ENCODE assay signal across 1 cellular context in the genomic region with DNA sequence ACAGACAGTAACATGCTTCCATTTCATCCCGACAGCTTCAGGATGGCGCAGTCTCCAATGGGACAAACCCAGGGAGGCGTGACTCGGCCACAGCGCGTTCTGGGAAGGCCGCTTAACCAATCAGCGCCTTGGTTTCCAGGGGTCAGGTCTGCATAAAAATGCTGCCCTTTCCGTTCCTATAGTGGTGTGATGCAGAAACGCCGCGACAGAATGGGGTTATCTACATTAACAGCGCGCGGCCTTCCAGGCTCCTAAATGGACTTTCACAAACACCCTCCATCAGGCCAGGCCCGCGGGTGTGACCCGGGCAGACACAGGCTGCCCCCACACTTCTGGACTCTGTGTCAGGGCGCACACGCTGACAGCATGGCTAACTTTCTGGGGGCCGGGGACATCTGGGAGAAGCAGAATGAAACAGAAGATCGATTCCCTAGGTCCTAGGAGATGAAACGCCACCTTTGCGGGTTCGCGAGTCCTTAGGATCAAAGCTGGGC.
TF ChIP-seq lines count a peak whose summit lies in the region.

No MANE protein-coding gene starts in this region.

TF ChIP-seq in HepG2, 621 proteins besides CTCF, POLR2A, EP300 and RAD21 (continued from another document and continues in another):
- TF ChIP-seq, protein P1, sequence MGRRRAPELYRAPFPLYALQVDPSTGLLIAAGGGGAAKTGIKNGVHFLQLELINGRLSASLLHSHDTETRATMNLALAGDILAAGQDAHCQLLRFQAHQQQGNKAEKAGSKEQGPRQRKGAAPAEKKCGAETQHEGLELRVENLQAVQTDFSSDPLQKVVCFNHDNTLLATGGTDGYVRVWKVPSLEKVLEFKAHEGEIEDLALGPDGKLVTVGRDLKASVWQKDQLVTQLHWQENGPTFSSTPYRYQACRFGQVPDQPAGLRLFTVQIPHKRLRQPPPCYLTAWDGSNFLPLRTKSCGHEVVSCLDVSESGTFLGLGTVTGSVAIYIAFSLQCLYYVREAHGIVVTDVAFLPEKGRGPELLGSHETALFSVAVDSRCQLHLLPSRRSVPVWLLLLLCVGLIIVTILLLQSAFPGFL (CRISPR knock-in tag; IDR thresholded peaks at IDR 0.05), result no peak
- 0 out of 2 replicates have a peak, but pooled peaks have one; percentile 10 for TF ChIP-seq ZNF354B (CRISPR knock-in tag; IDR thresholded peaks at IDR 0.05)
- no peak for TF ChIP-seq SOX6 (IDR thresholded peaks at IDR 0.05)
- TF ChIP-seq SOX6 (CRISPR knock-in tag; IDR thresholded peaks at IDR 0.05), result no peak; the same call in 1 of the 2 replicates
- TF ChIP-seq ZNF30 (CRISPR knock-in tag; IDR thresholded peaks at IDR 0.05), result no peak
- peak; percentile 75 for TF ChIP-seq KAT8 (CRISPR knock-in tag; IDR thresholded peaks at IDR 0.05)
- no peak for TF ChIP-seq SRF (IDR thresholded peaks at IDR 0.05; ENCODE audit: low read depth, low read length)
- TF ChIP-seq, protein P2, sequence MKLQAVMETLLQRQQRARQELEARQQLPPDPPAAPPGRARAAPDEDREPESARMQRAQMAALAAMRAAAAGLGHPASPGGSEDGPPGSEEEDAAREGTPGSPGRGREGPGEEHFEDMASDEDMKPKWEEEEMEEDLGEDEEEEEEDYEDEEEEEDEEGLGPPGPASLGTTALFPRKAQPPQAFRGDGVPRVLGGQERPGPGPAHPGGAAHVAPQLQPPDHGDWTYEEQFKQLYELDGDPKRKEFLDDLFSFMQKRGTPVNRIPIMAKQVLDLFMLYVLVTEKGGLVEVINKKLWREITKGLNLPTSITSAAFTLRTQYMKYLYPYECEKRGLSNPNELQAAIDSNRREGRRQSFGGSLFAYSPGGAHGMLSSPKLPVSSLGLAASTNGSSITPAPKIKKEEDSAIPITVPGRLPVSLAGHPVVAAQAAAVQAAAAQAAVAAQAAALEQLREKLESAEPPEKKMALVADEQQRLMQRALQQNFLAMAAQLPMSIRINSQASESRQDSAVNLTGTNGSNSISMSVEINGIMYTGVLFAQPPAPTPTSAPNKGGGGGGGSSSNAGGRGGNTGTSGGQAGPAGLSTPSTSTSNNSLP (IDR thresholded peaks at IDR 0.05; ENCODE audit: low read depth, low read length), result 0 out of 2 replicates have a peak, but pooled peaks have one; percentile 14
- TF ChIP-seq AGO2 (optimal IDR thresholded peaks at IDR 0.05; ENCODE audit: low read depth, low read length), result no peak
- TF ChIP-seq ZNF572 (CRISPR knock-in tag; IDR thresholded peaks at IDR 0.05), result no peak
- TF ChIP-seq MXD4 (CRISPR knock-in tag; IDR thresholded peaks at IDR 0.05), result no peak
- TF ChIP-seq ZFYVE20 (CRISPR knock-in tag; IDR thresholded peaks at IDR 0.05; ENCODE audit: borderline replicate concordance, low read depth), result no peak
- no peak for TF ChIP-seq ZNF782 (CRISPR knock-in tag; IDR thresholded peaks at IDR 0.05; ENCODE audit: borderline replicate concordance)
- TF ChIP-seq, protein P3, sequence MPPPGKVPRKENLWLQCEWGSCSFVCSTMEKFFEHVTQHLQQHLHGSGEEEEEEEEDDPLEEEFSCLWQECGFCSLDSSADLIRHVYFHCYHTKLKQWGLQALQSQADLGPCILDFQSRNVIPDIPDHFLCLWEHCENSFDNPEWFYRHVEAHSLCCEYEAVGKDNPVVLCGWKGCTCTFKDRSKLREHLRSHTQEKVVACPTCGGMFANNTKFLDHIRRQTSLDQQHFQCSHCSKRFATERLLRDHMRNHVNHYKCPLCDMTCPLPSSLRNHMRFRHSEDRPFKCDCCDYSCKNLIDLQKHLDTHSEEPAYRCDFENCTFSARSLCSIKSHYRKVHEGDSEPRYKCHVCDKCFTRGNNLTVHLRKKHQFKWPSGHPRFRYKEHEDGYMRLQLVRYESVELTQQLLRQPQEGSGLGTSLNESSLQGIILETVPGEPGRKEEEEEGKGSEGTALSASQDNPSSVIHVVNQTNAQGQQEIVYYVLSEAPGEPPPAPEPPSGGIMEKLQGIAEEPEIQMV (CRISPR knock-in tag; IDR thresholded peaks at IDR 0.05; ENCODE audit: low read depth), result 0 out of 2 replicates have a peak, but pooled peaks have one; percentile 28
- no peak for TF ChIP-seq CHCHD3 (CRISPR knock-in tag; IDR thresholded peaks at IDR 0.05)
- no peak for TF ChIP-seq NAIF1 (CRISPR knock-in tag; IDR thresholded peaks at IDR 0.05; ENCODE audit: borderline replicate concordance)
- TF ChIP-seq ZNF703 (CRISPR knock-in tag; IDR thresholded peaks at IDR 0.05; ENCODE audit: borderline replicate concordance), result no peak
- TF ChIP-seq ZNF24 (IDR thresholded peaks at IDR 0.05), result no peak
- no peak for TF ChIP-seq TCF7 (IDR thresholded peaks at IDR 0.05; ENCODE audit: low read depth)
- TF ChIP-seq SKI (IDR thresholded peaks at IDR 0.05; ENCODE audit: partially characterized antibody), result no peak
- no peak for TF ChIP-seq SIN3B (IDR thresholded peaks at IDR 0.05; ENCODE audit: low read length)
- TF ChIP-seq, protein P4, sequence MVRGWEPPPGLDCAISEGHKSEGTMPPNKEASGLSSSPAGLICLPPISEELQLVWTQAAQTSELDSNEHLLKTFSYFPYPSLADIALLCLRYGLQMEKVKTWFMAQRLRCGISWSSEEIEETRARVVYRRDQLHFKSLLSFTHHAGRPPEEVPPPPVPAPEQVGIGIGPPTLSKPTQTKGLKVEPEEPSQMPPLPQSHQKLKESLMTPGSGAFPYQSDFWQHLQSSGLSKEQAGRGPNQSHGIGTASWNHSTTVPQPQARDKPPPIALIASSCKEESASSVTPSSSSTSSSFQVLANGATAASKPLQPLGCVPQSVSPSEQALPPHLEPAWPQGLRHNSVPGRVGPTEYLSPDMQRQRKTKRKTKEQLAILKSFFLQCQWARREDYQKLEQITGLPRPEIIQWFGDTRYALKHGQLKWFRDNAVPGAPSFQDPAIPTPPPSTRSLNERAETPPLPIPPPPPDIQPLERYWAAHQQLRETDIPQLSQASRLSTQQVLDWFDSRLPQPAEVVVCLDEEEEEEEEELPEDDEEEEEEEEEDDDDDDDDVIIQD (CRISPR knock-in tag; IDR thresholded peaks at IDR 0.05; ENCODE audit: low read depth), result 0 out of 2 replicates have a peak, but pooled peaks have one; percentile 19
- TF ChIP-seq, protein P5, sequence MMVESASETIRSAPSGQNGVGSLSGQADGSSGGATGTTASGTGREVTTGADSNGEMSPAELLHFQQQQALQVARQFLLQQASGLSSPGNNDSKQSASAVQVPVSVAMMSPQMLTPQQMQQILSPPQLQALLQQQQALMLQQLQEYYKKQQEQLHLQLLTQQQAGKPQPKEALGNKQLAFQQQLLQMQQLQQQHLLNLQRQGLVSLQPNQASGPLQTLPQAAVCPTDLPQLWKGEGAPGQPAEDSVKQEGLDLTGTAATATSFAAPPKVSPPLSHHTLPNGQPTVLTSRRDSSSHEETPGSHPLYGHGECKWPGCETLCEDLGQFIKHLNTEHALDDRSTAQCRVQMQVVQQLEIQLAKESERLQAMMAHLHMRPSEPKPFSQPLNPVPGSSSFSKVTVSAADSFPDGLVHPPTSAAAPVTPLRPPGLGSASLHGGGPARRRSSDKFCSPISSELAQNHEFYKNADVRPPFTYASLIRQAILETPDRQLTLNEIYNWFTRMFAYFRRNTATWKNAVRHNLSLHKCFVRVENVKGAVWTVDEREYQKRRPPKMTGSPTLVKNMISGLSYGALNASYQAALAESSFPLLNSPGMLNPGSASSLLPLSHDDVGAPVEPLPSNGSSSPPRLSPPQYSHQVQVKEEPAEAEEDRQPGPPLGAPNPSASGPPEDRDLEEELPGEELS (CRISPR knock-in tag; IDR thresholded peaks at IDR 0.05), result no peak
- no peak for TF ChIP-seq ZFP62 (CRISPR knock-in tag; IDR thresholded peaks at IDR 0.05)
- TF ChIP-seq CREM (IDR thresholded peaks at IDR 0.05), result peak; percentile 89
- TF ChIP-seq CREM (CRISPR knock-in tag; IDR thresholded peaks at IDR 0.05), result no peak
- TF ChIP-seq, protein P6, sequence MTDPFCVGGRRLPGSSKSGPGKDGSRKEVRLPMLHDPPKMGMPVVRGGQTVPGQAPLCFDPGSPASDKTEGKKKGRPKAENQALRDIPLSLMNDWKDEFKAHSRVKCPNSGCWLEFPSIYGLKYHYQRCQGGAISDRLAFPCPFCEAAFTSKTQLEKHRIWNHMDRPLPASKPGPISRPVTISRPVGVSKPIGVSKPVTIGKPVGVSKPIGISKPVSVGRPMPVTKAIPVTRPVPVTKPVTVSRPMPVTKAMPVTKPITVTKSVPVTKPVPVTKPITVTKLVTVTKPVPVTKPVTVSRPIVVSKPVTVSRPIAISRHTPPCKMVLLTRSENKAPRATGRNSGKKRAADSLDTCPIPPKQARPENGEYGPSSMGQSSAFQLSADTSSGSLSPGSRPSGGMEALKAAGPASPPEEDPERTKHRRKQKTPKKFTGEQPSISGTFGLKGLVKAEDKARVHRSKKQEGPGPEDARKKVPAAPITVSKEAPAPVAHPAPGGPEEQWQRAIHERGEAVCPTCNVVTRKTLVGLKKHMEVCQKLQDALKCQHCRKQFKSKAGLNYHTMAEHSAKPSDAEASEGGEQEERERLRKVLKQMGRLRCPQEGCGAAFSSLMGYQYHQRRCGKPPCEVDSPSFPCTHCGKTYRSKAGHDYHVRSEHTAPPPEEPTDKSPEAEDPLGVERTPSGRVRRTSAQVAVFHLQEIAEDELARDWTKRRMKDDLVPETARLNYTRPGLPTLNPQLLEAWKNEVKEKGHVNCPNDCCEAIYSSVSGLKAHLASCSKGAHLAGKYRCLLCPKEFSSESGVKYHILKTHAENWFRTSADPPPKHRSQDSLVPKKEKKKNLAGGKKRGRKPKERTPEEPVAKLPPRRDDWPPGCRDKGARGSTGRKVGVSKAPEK (CRISPR knock-in tag; IDR thresholded peaks at IDR 0.05; ENCODE audit: borderline replicate concordance), result peak; percentile 49; the same call in 1 of the 2 replicates
- TF ChIP-seq, protein P7, sequence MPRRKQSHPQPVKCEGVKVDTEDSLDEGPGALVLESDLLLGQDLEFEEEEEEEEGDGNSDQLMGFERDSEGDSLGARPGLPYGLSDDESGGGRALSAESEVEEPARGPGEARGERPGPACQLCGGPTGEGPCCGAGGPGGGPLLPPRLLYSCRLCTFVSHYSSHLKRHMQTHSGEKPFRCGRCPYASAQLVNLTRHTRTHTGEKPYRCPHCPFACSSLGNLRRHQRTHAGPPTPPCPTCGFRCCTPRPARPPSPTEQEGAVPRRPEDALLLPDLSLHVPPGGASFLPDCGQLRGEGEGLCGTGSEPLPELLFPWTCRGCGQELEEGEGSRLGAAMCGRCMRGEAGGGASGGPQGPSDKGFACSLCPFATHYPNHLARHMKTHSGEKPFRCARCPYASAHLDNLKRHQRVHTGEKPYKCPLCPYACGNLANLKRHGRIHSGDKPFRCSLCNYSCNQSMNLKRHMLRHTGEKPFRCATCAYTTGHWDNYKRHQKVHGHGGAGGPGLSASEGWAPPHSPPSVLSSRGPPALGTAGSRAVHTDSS (CRISPR knock-in tag; conservative IDR thresholded peaks at IDR 0.05), result no peak
- TF ChIP-seq, protein P8, sequence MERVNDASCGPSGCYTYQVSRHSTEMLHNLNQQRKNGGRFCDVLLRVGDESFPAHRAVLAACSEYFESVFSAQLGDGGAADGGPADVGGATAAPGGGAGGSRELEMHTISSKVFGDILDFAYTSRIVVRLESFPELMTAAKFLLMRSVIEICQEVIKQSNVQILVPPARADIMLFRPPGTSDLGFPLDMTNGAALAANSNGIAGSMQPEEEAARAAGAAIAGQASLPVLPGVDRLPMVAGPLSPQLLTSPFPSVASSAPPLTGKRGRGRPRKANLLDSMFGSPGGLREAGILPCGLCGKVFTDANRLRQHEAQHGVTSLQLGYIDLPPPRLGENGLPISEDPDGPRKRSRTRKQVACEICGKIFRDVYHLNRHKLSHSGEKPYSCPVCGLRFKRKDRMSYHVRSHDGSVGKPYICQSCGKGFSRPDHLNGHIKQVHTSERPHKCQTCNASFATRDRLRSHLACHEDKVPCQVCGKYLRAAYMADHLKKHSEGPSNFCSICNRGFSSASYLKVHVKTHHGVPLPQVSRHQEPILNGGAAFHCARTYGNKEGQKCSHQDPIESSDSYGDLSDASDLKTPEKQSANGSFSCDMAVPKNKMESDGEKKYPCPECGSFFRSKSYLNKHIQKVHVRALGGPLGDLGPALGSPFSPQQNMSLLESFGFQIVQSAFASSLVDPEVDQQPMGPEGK (CRISPR knock-in tag; IDR thresholded peaks at IDR 0.05), result no peak
- no peak for TF ChIP-seq FOXA1 (IDR thresholded peaks at IDR 0.05)
- TF ChIP-seq FOXA1 (CRISPR knock-in tag; IDR thresholded peaks at IDR 0.05), result no peak
- TF ChIP-seq YEATS4 (CRISPR knock-in tag; IDR thresholded peaks at IDR 0.05; ENCODE audit: borderline replicate concordance), result no peak
- TF ChIP-seq ASH2L (IDR thresholded peaks at IDR 0.05; ENCODE audit: insufficient read length, low read depth, low read length), result no peak
- no peak; the same call in 1 of the 2 replicates for TF ChIP-seq TMF1 (CRISPR knock-in tag; IDR thresholded peaks at IDR 0.05; ENCODE audit: low read depth)
- no peak for TF ChIP-seq ZNF773 (CRISPR knock-in tag; IDR thresholded peaks at IDR 0.05; ENCODE audit: borderline replicate concordance)
- TF ChIP-seq, protein P9, sequence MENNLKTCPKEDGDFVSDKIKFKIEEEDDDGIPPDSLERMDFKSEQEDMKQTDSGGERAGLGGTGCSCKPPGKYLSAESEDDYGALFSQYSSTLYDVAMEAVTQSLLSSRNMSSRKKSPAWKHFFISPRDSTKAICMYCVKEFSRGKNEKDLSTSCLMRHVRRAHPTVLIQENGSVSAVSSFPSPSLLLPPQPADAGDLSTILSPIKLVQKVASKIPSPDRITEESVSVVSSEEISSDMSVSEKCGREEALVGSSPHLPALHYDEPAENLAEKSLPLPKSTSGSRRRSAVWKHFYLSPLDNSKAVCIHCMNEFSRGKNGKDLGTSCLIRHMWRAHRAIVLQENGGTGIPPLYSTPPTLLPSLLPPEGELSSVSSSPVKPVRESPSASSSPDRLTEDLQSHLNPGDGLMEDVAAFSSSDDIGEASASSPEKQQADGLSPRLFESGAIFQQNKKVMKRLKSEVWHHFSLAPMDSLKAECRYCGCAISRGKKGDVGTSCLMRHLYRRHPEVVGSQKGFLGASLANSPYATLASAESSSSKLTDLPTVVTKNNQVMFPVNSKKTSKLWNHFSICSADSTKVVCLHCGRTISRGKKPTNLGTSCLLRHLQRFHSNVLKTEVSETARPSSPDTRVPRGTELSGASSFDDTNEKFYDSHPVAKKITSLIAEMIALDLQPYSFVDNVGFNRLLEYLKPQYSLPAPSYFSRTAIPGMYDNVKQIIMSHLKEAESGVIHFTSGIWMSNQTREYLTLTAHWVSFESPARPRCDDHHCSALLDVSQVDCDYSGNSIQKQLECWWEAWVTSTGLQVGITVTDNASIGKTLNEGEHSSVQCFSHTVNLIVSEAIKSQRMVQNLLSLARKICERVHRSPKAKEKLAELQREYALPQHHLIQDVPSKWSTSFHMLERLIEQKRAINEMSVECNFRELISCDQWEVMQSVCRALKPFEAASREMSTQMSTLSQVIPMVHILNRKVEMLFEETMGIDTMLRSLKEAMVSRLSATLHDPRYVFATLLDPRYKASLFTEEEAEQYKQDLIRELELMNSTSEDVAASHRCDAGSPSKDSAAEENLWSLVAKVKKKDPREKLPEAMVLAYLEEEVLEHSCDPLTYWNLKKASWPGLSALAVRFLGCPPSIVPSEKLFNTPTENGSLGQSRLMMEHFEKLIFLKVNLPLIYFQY (CRISPR knock-in tag; IDR thresholded peaks at IDR 0.05; ENCODE audit: borderline replicate concordance), result no peak
- TF ChIP-seq, protein P10, sequence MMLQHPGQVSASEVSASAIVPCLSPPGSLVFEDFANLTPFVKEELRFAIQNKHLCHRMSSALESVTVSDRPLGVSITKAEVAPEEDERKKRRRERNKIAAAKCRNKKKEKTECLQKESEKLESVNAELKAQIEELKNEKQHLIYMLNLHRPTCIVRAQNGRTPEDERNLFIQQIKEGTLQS (CRISPR knock-in tag; IDR thresholded peaks at IDR 0.05), result no peak
- no peak for TF ChIP-seq ZFP37 (CRISPR knock-in tag; IDR thresholded peaks at IDR 0.05; ENCODE audit: borderline replicate concordance)
- TF ChIP-seq SMARCC2 (IDR thresholded peaks at IDR 0.05), result no peak
- TF ChIP-seq ZNF44 (CRISPR knock-in tag; IDR thresholded peaks at IDR 0.05), result no peak
- TF ChIP-seq MTA3 (CRISPR knock-in tag; IDR thresholded peaks at IDR 0.05), result no peak
- no peak for TF ChIP-seq SOX5 (CRISPR knock-in tag; IDR thresholded peaks at IDR 0.05; ENCODE audit: borderline replicate concordance)
- TF ChIP-seq KDM2A (CRISPR knock-in tag; IDR thresholded peaks at IDR 0.05; ENCODE audit: borderline replicate concordance, low read depth), result peak; percentile 61; the same call in 1 of the 2 replicates
- TF ChIP-seq NRL (CRISPR knock-in tag; IDR thresholded peaks at IDR 0.05; ENCODE audit: borderline replicate concordance), result no peak
